In genomic region chr6:123589973-123590372, GRCh38 we compare ENCODE assay signal across 38 cellular contexts. TPM values are rescaled to one million over a fixed set of nuclear protein-coding genes. Genes with fewer than 3 reads are reported as not detected.
"Had no signal": no experiment of that assay in that cellular context is flagged by ENCODE, and none has a peak within 500 bp of the region (broad histone marks: within the 10 kb centered on the region; RNA-seq: fewer than 3 reads in every experiment).

No MANE protein-coding gene starts in this region.

- H3K9me3 ChIP-seq: ascending aorta, colonic mucosa, Peyer's patch had no signal

- H3K4me3 ChIP-seq: ascending aorta, cardiac muscle cell, colonic mucosa, Peyer's patch had no signal

- H3K27ac Mint-ChIP-seq: activated CD4-positive, alpha-beta T cell treated with anti-CD3 and anti-CD28 coated beads, Interleukin-2, amount 10 ng/mL, durations not matched to agents 24 days and 14 days; activated CD8-positive, alpha-beta T cell treated with anti-CD3 and anti-CD28 coated beads, Interleukin-2, amount 10 ng/mL, durations not matched to agents 7 days and 5 days; activated naive CD4-positive, alpha-beta T cell treated with anti-CD3 and anti-CD28 coated beads, Interleukin-2, amount 50 U/mL, for 24 hours; activated naive CD8-positive, alpha-beta T cell treated with anti-CD3 and anti-CD28 coated beads, Interleukin-2, amount 10 ng/mL, durations not matched to agents 7 days and 5 days; activated T-cell treated with anti-CD3 and anti-CD28 coated beads, Interleukin-2, amount 50 U/mL, for 24 hours; activated T-helper 2 cell treated with anti-CD3 and anti-CD28 coated beads, Interferon-gamma antibody, Interleukin-2, Interleukin-4, amounts not matched to agents 10 μg/mL and 5 μg/mL and 100 μg/mL, durations not matched to agents 14 hours and 24 hours and 36 hours had no signal

- H3K36me3 ChIP-seq: ascending aorta, cardiac muscle cell, colonic mucosa, Peyer's patch, WERI-Rb-1 had no signal

- H3K36me3 Mint-ChIP-seq: activated naive CD4-positive, alpha-beta T cell treated with anti-CD3 and anti-CD28 coated beads, Interleukin-2, amount 50 U/mL, for 24 hours; activated naive CD8-positive, alpha-beta T cell treated with anti-CD3 and anti-CD28 coated beads, Interleukin-2, amount 10 ng/mL, durations not matched to agents 7 days and 5 days had no signal

- H3K27ac ChIP-seq: ascending aorta, cardiac muscle cell, colonic mucosa, Peyer's patch, WERI-Rb-1 had no signal

- H3K27me3 ChIP-seq: ascending aorta, cardiac muscle cell, colonic mucosa, Peyer's patch had no signal

- H3K4me3 Mint-ChIP-seq: activated CD4-positive, alpha-beta T cell treated with anti-CD3 and anti-CD28 coated beads, Interleukin-2, amount 10 ng/mL, durations not matched to agents 24 days and 14 days; activated CD8-positive, alpha-beta T cell treated with anti-CD3 and anti-CD28 coated beads, Interleukin-2, amount 10 ng/mL, durations not matched to agents 7 days and 5 days; activated naive CD4-positive, alpha-beta T cell treated with anti-CD3 and anti-CD28 coated beads, Interleukin-2, amount 50 U/mL, for 24 hours; activated naive CD8-positive, alpha-beta T cell treated with anti-CD3 and anti-CD28 coated beads, Interleukin-2, amount 10 ng/mL, durations not matched to agents 7 days and 5 days; activated T-cell treated with anti-CD3 and anti-CD28 coated beads, Interleukin-2, amount 50 U/mL, for 24 hours; central memory CD8-positive, alpha-beta T cell had no signal

- H3K9me3 Mint-ChIP-seq: activated CD4-positive, alpha-beta T cell treated with anti-CD3 and anti-CD28 coated beads, Interleukin-2, amount 10 ng/mL, durations not matched to agents 24 days and 14 days; activated naive CD4-positive, alpha-beta T cell treated with anti-CD3 and anti-CD28 coated beads, Interleukin-2, amount 50 U/mL, for 24 hours; activated naive CD8-positive, alpha-beta T cell treated with anti-CD3 and anti-CD28 coated beads, Interleukin-2, amount 10 ng/mL, durations not matched to agents 7 days and 5 days; activated T-cell treated with anti-CD3 and anti-CD28 coated beads, Interleukin-2, amount 50 U/mL, for 24 hours; activated T-helper 2 cell treated with anti-CD3 and anti-CD28 coated beads, Interferon-gamma antibody, Interleukin-2, Interleukin-4, amounts not matched to agents 10 μg/mL and 5 μg/mL and 100 μg/mL, durations not matched to agents 14 hours and 24 hours and 36 hours had no signal

- H3K4me1 ChIP-seq: ascending aorta, colonic mucosa, Peyer's patch had no signal

- H3K4me1 Mint-ChIP-seq: activated CD4-positive, alpha-beta T cell treated with anti-CD3 and anti-CD28 coated beads, Interleukin-2, amount 10 ng/mL, durations not matched to agents 24 days and 14 days; activated naive CD4-positive, alpha-beta T cell treated with anti-CD3 and anti-CD28 coated beads, Interleukin-2, amount 50 U/mL, for 24 hours; activated naive CD8-positive, alpha-beta T cell treated with anti-CD3 and anti-CD28 coated beads, Interleukin-2, amount 10 ng/mL, durations not matched to agents 7 days and 5 days; central memory CD8-positive, alpha-beta T cell had no signal

- H3K27me3 Mint-ChIP-seq: activated CD4-positive, alpha-beta T cell treated with anti-CD3 and anti-CD28 coated beads, Interleukin-2, amount 10 ng/mL, durations not matched to agents 24 days and 14 days; activated naive CD4-positive, alpha-beta T cell treated with anti-CD3 and anti-CD28 coated beads, Interleukin-2, amount 50 U/mL, for 24 hours; activated naive CD8-positive, alpha-beta T cell treated with anti-CD3 and anti-CD28 coated beads, Interleukin-2, amount 10 ng/mL, durations not matched to agents 7 days and 5 days; activated T-cell treated with anti-CD3 and anti-CD28 coated beads, Interleukin-2, amount 50 U/mL, for 24 hours; central memory CD8-positive, alpha-beta T cell had no signal

- DNase-seq: activated CD4-positive, alpha-beta T cell treated with anti-CD3 and anti-CD28 coated beads, Interleukin-2, amount 10 ng/mL, durations not matched to agents 24 days and 14 days; activated CD4-positive, alpha-beta T cell treated with anti-CD3 and anti-CD28 coated beads, Interleukin-2, amount 50 U/mL, for 48 hours; activated CD8-positive, alpha-beta T cell treated with anti-CD3 and anti-CD28 coated beads, Interleukin-2, amount 10 ng/mL, durations not matched to agents 7 days and 5 days; activated gamma-delta T cell; activated naive CD4-positive, alpha-beta T cell treated with Interleukin-2 at 50 U/mL for 16 hours; activated naive CD8-positive, alpha-beta T cell treated with anti-CD3 and anti-CD28 coated beads, Interleukin-2, amount 10 ng/mL, durations not matched to agents 7 days and 5 days; activated T-cell treated with anti-CD3 and anti-CD28 coated beads, Interleukin-2, amount 50 U/mL, for 24 hours; amygdala; colonic mucosa; MM.1S; MV-4-11; NCI-H1092; NCI-H1417; NCI-H1694; NCI-H1930; NCI-H2081 treated with DMSO at 0.1 percent for 48 hours; NCI-H226; NCI-H446 treated with DMSO at 0.1 percent for 48 hours; NCI-H524; NCI-H748 treated with DMSO at 0.1 percent for 48 hours; NK-92 treated with Interleukin-12 subunit alpha and Interleukin-12 subunit beta, amount 100 ng/mL, for 24 hours; PC-3; Peyer's patch; RPMI8226; SIG-M5; T-helper 1 cell; T-helper 2 cell; T-helper 9 cell; WERI-Rb-1 had no signal

- ATAC-seq: activated CD8-positive, alpha-beta T cell treated with anti-CD3 and anti-CD28 coated beads, Interleukin-2, amount 10 ng/mL, durations not matched to agents 7 days and 5 days; PC-3; SK-N-SH treated with all-trans-retinoic acid at 6 μM for 48 hours had no signal

RNA-seq across cellular contexts. Expression of gene TRDN, which starts 46.8 kb away (rescaled TPM):
- total RNA-seq: activated CD4-positive, alpha-beta T cell treated with anti-CD3 and anti-CD28 coated beads, Interleukin-2, amount 10 ng/mL, durations not matched to agents 24 days and 14 days; activated CD8-positive, alpha-beta T cell treated with anti-CD3 and anti-CD28 coated beads, Interleukin-2, amount 10 ng/mL, durations not matched to agents 7 days and 5 days; activated naive CD8-positive, alpha-beta T cell treated with anti-CD3 and anti-CD28 coated beads, Interleukin-2, amount 10 ng/mL, durations not matched to agents 7 days and 5 days; activated T-helper 2 cell treated with anti-CD3 and anti-CD28 coated beads, Interferon-gamma antibody, Interleukin-2, Interleukin-4, amounts not matched to agents 10 μg/mL and 5 μg/mL and 100 μg/mL, durations not matched to agents 14 hours and 24 hours and 36 hours; ascending aorta; chondrocyte; colonic mucosa; LHCN-M2; PC-3; Peyer's patch; SK-MEL-5 had no signal
